1 cellular context compared by ENCODE assay signal in genomic region chr12:111578971-111579340, GRCh38.
TF ChIP-seq lines count a peak whose summit lies in the region.

No MANE protein-coding gene starts in this region.

TF ChIP-seq in HepG2, 621 proteins besides CTCF, POLR2A, EP300 and RAD21 (continued from another document):
- TF ChIP-seq ZNF770 (CRISPR knock-in tag; IDR thresholded peaks at IDR 0.05) (peak; percentile 0; the same call in 1 of the 2 replicates), GTF3A (CRISPR knock-in tag; conservative IDR thresholded peaks at IDR 0.05) (no peak), PHF8 (CRISPR knock-in tag; IDR thresholded peaks at IDR 0.05) (no peak), ZNF639 (CRISPR knock-in tag; conservative IDR thresholded peaks at IDR 0.05) (no peak), ZNF570 (CRISPR knock-in tag; IDR thresholded peaks at IDR 0.05; ENCODE audit: borderline replicate concordance) (no peak), ATF7-NPFF (CRISPR knock-in tag; IDR thresholded peaks at IDR 0.05; ENCODE audit: low read depth) (no peak), ZNF414 (CRISPR knock-in tag; IDR thresholded peaks at IDR 0.05) (no peak), ZNF468 (CRISPR knock-in tag; IDR thresholded peaks at IDR 0.05) (no peak), ZBTB25 (CRISPR knock-in tag; IDR thresholded peaks at IDR 0.05) (0 out of 2 replicates have a peak, but pooled peaks have one; percentile 5), TFDP1 (CRISPR knock-in tag; IDR thresholded peaks at IDR 0.05; ENCODE audit: borderline replicate concordance) (no peak), IKZF4 (CRISPR knock-in tag; IDR thresholded peaks at IDR 0.05; ENCODE audit: borderline replicate concordance, low read depth, not compliant biosample characterization) (no peak), ZNF597 (CRISPR knock-in tag; IDR thresholded peaks at IDR 0.05) (no peak), ADNP (CRISPR knock-in tag; IDR thresholded peaks at IDR 0.05) (0 out of 2 replicates have a peak, but pooled peaks have one; percentile 12), ZNF362 (CRISPR knock-in tag; IDR thresholded peaks at IDR 0.05; ENCODE audit: borderline replicate concordance) (no peak), ZNF264 (CRISPR knock-in tag; IDR thresholded peaks at IDR 0.05) (no peak), ARNT2 (CRISPR knock-in tag; IDR thresholded peaks at IDR 0.05; ENCODE audit: low read depth) (no peak), SALL2 (CRISPR knock-in tag; IDR thresholded peaks at IDR 0.05) (no peak)
